Comparison of ENCODE assay signal across 7 cellular contexts in the genomic region with DNA sequence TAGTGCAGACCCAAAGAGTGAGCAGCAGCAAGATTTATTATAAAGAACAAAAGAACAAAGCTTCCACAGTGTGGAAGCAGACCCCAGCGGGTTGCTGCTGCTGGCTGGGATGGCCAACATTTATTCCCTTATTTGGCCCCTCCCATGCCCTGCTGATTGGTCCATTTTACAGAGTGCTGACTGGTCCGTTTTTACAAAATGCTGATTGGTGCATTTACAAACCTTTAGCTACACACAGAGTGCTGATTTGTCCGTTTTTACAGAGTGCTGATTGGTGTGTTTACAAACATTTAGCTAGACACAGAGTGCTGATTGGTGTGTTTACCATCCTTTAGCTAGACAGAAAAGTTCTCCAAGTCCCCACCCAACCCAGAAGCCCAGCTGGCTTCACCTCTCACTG.
DNase-seq lines count a peak whose midpoint lies in the region; ATAC-seq and TF ChIP-seq lines count a peak whose summit lies in the region.
"Not testable (repeated sequence)": the region's sequence is repeated elsewhere in the genome, so short reads cannot be mapped to it uniquely, and the experiment has no call there.

No MANE protein-coding gene starts in this region.

- not testable (repeated sequence) for TF ChIP-seq POLR2A in testis (IDR thresholded peaks at IDR 0.05)

- not testable (repeated sequence) for H3K27ac ChIP-seq in CD4-positive, alpha-beta memory T cell (ENCODE audit: low read depth, low read length); PC-9; mammary epithelial cell (ENCODE audit: insufficient read depth, low read depth, low read length); testis

- H3K27me3 ChIP-seq in CD4-positive, alpha-beta memory T cell (ENCODE audit: insufficient read depth, low read length); PC-9 (ENCODE audit: insufficient read depth, low read depth); mammary epithelial cell (ENCODE audit: insufficient read depth, low read length); testis: not testable (repeated sequence)

- H4K20me1 ChIP-seq in PC-9 (ENCODE audit: insufficient read depth); mammary epithelial cell (ENCODE audit: insufficient read depth, low read length): not testable (repeated sequence)

- H3K4me1 ChIP-seq in CD4-positive, alpha-beta memory T cell (ENCODE audit: insufficient read depth, low read length), result peaks cover 18% of the 10 kb centered on the region
- H3K4me1 ChIP-seq in PC-9 (replicated peaks; ENCODE audit: insufficient read depth); mammary epithelial cell (ENCODE audit: insufficient read depth, low read length); testis: not testable (repeated sequence)

- not testable (repeated sequence) for DNase-seq in CD4-positive, alpha-beta memory T cell; PC-9; activated T-cell treated with anti-CD3 and anti-CD28 coated beads, Interleukin-2, amount 50 U/mL, for 24 hours; mammary epithelial cell; naive thymus-derived CD8-positive, alpha-beta T cell
- DNase-seq in testis, result peak; percentile 46

- not testable (repeated sequence) for H3K9me3 Mint-ChIP-seq in CD4-positive, alpha-beta memory T cell; IgD-negative memory B cell; activated T-cell treated with anti-CD3 and anti-CD28 coated beads, Interleukin-2, amount 50 U/mL, for 24 hours; naive thymus-derived CD8-positive, alpha-beta T cell

- not testable (repeated sequence) for TF ChIP-seq CTCF in PC-9 (conservative IDR thresholded peaks at IDR 0.05); mammary epithelial cell (conservative IDR thresholded peaks at IDR 0.05 in 1 of 2, IDR thresholded peaks at IDR 0.05 in 1 of 2; ENCODE audit: extremely low read depth in 1 of 2, insufficient read depth in 1 of 2, low read depth in 1 of 2, low read length in 2 of 2); testis (IDR thresholded peaks at IDR 0.05)

- H2AFZ ChIP-seq in PC-9 (peak overlapping the region; percentile 88), mammary epithelial cell (ENCODE audit: low read depth, low read length) (peak overlapping the region; percentile 8)

- H3K9ac ChIP-seq in mammary epithelial cell (ENCODE audit: insufficient read depth, low read length), result not testable (repeated sequence)

- peak overlapping the region in 5 of 8 donors; percentile 26 to 91 (median 42) for H3K4me3 Mint-ChIP-seq in CD4-positive, alpha-beta memory T cell
- H3K4me3 Mint-ChIP-seq in IgD-negative memory B cell, result peak overlapping the region in 1 of 4 donors; percentile 42
- not testable (repeated sequence) for H3K4me3 Mint-ChIP-seq in activated T-cell treated with anti-CD3 and anti-CD28 coated beads, Interleukin-2, amount 50 U/mL, for 24 hours
- peak overlapping the region in 9 of 10 donors; percentile 12 to 91 (median 54) for H3K4me3 Mint-ChIP-seq in naive thymus-derived CD8-positive, alpha-beta T cell

- not testable (repeated sequence) for H3K36me3 Mint-ChIP-seq in CD4-positive, alpha-beta memory T cell; IgD-negative memory B cell; activated T-cell treated with anti-CD3 and anti-CD28 coated beads, Interleukin-2, amount 50 U/mL, for 24 hours (ENCODE audit: low read depth); naive thymus-derived CD8-positive, alpha-beta T cell

- intact Hi-C loops in CD4-positive, alpha-beta memory T cell (cut with micrococcal nuclease), result loop anchor here (2.0 to 5.0 kb wide), 2 partner anchors 1437 to 1491 kb away; partner anchors contain the start of genes BORA, DIS3 and MZT1
- intact Hi-C loops in PC-9 (cut with micrococcal nuclease; ENCODE audit: unreplicated experiment); mammary epithelial cell (cut with micrococcal nuclease); testis (cut with DNase I; ENCODE audit: low total_unique reads): not testable (repeated sequence)

- not testable (repeated sequence) for BruUV-seq in PC-9 (replicated peaks; lab: Mats Ljungman, UMichigan); mammary epithelial cell (replicated peaks; lab: Mats Ljungman, UMichigan)

- in situ Hi-C loops in mammary epithelial cell (cut with MboI; ENCODE audit: low sequenced_read_pairs in 2 of 2), result not testable (repeated sequence)

- ATAC-seq in naive thymus-derived CD8-positive, alpha-beta T cell, result not testable (repeated sequence)

- not testable (repeated sequence) for H3K9me2 ChIP-seq in PC-9 (ENCODE audit: insufficient read depth)

- H3K4me1 Mint-ChIP-seq in CD4-positive, alpha-beta memory T cell, result peaks cover 10 to 29% (median 22%) of the 10 kb centered on the region in 4 donors
- H3K4me1 Mint-ChIP-seq in IgD-negative memory B cell, result peaks cover 3 to 15% (median 13%) of the 10 kb centered on the region in 3 donors
- H3K4me1 Mint-ChIP-seq in activated T-cell treated with anti-CD3 and anti-CD28 coated beads, Interleukin-2, amount 50 U/mL, for 24 hours (ENCODE audit: low read depth), result peaks cover 22% of the 10 kb centered on the region
- H3K4me1 Mint-ChIP-seq in naive thymus-derived CD8-positive, alpha-beta T cell, result peaks cover 3 to 23% (median 20%) of the 10 kb centered on the region in 4 donors

- POLR2A ChIA-PET in CD4-positive, alpha-beta memory T cell (lab: Charles Lee; ENCODE audit: partially characterized antibody); PC-9 (lab: Charles Lee; ENCODE audit: unreplicated experiment); naive thymus-derived CD8-positive, alpha-beta T cell (lab: Charles Lee): not testable (repeated sequence)

- not testable (repeated sequence) for H3K9me3 ChIP-seq in CD4-positive, alpha-beta memory T cell (ENCODE audit: control insufficient read depth in 1 of 2, low read length in 2 of 2); PC-9 (ENCODE audit: insufficient read depth, low read depth); mammary epithelial cell (replicated peaks; ENCODE audit: insufficient read depth, low read length); testis

- 90% methylated on average over 2 of the region's 3 CpGs for WGBS in mammary epithelial cell (ENCODE audit: low coverage, missing lambda C conversion rate)
- 53 to 82% methylated on average over 3 of the region's 3 CpGs for WGBS in testis, 2 donors

- H3K79me2 ChIP-seq in PC-9 (ENCODE audit: low read depth); mammary epithelial cell (ENCODE audit: insufficient read depth, low read length): not testable (repeated sequence)

- peak overlapping the region in 5 of 7 donors; percentile 83 to 98 (median 96) for H3K27ac Mint-ChIP-seq in CD4-positive, alpha-beta memory T cell
- peak overlapping the region in 2 of 3 donors; percentile 45 to 77 for H3K27ac Mint-ChIP-seq in IgD-negative memory B cell
- H3K27ac Mint-ChIP-seq in activated T-cell treated with anti-CD3 and anti-CD28 coated beads, Interleukin-2, amount 50 U/mL, for 24 hours, result peak overlapping the region; percentile 85
- peak overlapping the region in 5 of 10 donors; percentile 33 to 90 (median 89) for H3K27ac Mint-ChIP-seq in naive thymus-derived CD8-positive, alpha-beta T cell

- not testable (repeated sequence) for H3K27me3 Mint-ChIP-seq in CD4-positive, alpha-beta memory T cell; IgD-negative memory B cell; activated T-cell treated with anti-CD3 and anti-CD28 coated beads, Interleukin-2, amount 50 U/mL, for 24 hours
- H3K27me3 Mint-ChIP-seq in naive thymus-derived CD8-positive, alpha-beta T cell, result peaks cover 2 to 17% (median 5%) of the 10 kb centered on the region in 5 donors

- dilution Hi-C loops in mammary epithelial cell (cut with HindIII; ENCODE audit: low sequenced_read_pairs), result not testable (repeated sequence)

- not testable (repeated sequence) for H3F3A ChIP-seq in PC-9 (ENCODE audit: insufficient read depth, low read depth)

- not testable (repeated sequence) for H3K36me3 ChIP-seq in CD4-positive, alpha-beta memory T cell (ENCODE audit: insufficient read depth, low read length); PC-9 (ENCODE audit: low read depth); mammary epithelial cell (ENCODE audit: insufficient read depth, low read length); testis (ENCODE audit: low read depth, missing control alignments)

- H3K4me3 ChIP-seq in CD4-positive, alpha-beta memory T cell (ENCODE audit: low read length in 2 of 2), result peak overlapping the region in 1 of 2 donors; percentile 63
- H3K4me3 ChIP-seq in PC-9 (peak overlapping the region; percentile 72), testis (peak overlapping the region in 1 of 2 donors; percentile 1)
- H3K4me3 ChIP-seq in mammary epithelial cell (replicated peaks in 1 of 3; ENCODE audit: insufficient read depth in 1 of 3, low read depth in 2 of 3, low read length in 3 of 3), result not testable (repeated sequence)

- CTCF ChIA-PET in CD4-positive, alpha-beta memory T cell (lab: Charles Lee; ENCODE audit: partially characterized antibody); PC-9 (lab: Charles Lee); mammary epithelial cell (lab: Charles Lee; ENCODE audit: low non-redundant PET): not testable (repeated sequence)

- H3K4me2 ChIP-seq in PC-9, result peak overlapping the region; percentile 69
- not testable (repeated sequence) for H3K4me2 ChIP-seq in mammary epithelial cell (ENCODE audit: insufficient read depth, low read depth, low read length)
